ENCODE assay signal across 12 cellular contexts in the genomic region with DNA sequence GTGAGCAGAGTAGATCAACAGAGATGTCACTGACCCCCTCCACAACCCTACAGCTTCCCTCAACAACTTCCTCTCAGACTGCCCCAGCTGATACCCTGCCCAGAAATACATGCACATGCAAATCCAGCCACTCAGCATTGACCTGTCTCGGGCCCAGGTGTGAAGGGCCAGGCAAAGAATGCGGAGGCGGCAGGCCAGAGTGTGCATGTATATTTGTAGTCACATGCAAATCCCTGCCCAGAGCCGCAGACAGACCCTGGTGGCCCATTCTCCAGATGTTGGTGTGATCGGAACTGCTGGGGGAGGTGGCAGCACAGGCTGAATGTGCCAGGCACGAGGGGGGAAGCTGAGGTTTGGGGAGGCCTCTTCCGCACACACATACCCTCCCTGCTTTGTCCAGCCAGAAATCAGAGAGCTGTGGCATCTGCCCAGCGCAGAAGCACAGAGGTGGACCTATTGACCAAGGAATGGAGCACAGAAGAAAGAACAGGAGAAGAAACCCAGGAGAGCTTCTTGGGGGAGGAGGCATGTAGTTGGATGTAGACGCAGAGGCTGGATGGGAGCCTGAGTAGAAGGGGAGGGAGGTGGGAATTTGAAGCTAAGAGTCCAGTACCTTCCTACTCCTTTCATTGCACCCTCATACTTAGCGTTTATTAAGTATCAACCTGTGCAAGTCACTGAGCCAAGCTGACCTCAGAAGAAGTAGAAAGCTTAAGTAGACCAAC. TPM values are rescaled to one million over a fixed set of nuclear protein-coding genes. Genes with fewer than 3 reads are reported as not detected.
DNase-seq lines count a peak whose midpoint lies in the region; ATAC-seq and TF ChIP-seq lines count a peak whose summit lies in the region.
"Had no signal": no experiment of that assay in that cellular context is flagged by ENCODE, and none has a peak within 500 bp of the region (broad histone marks: within the 10 kb centered on the region; RNA-seq: fewer than 3 reads in every experiment).

No MANE protein-coding gene starts in this region.

- H4K91ac ChIP-seq in H9 (ENCODE audit: insufficient read length, low read depth, low read length) = no peak overlapping the region

- ATAC-seq in GM18867 (IDR thresholded peaks at IDR 0.05; ENCODE audit: unreplicated experiment) = peak; percentile 83
- ATAC-seq in GM21528 (IDR thresholded peaks at IDR 0.05; ENCODE audit: low FRiP score, unreplicated experiment) = peak; percentile 68
- ATAC-seq in HG03175 (IDR thresholded peaks at IDR 0.05; ENCODE audit: unreplicated experiment) = peak; percentile 72
- peak; percentile 60 for ATAC-seq in mucosa of descending colon

- no peak overlapping the region for H3K18ac ChIP-seq in H9 (ENCODE audit: insufficient read length, low read depth, low read length)

- H3K79me2 ChIP-seq in H9 (ENCODE audit: insufficient read depth, low read length) = no peaks in the 10 kb centered on the region

- H3K4me1 ChIP-seq in mucosa of descending colon (ENCODE audit: low read depth) (no peaks in the 10 kb centered on the region), H9 (ENCODE audit: insufficient read depth, low read length) (no peaks in the 10 kb centered on the region)
- H3K4me1 ChIP-seq: HAP-1 had no signal

- no peaks in the 10 kb centered on the region for H4K20me1 ChIP-seq in H9 (ENCODE audit: control insufficient read depth, insufficient read depth, insufficient read length)

- H3K56ac ChIP-seq in H9 (ENCODE audit: insufficient read length, low read depth, low read length) = no peak overlapping the region

- no peaks in the 10 kb centered on the region; a peak in 1 of 7 replicates for H3K36me3 Mint-ChIP-seq in H9 (ENCODE audit: insufficient read depth in 1 of 3, low read depth in 3 of 3)

- H3K27me3 ChIP-seq in H9 (ENCODE audit: insufficient read depth, low read length) = no peaks in the 10 kb centered on the region

- intact Hi-C loops in mucosa of descending colon (cut with DNase I, micrococcal nuclease) = no loop called here

- no peaks in the 10 kb centered on the region for H3K79me1 ChIP-seq in H9 (ENCODE audit: insufficient read depth, low read depth, low read length, poor library complexity, severe bottlenecking)

- TF ChIP-seq CTCF in mucosa of descending colon (IDR thresholded peaks at IDR 0.05) = no peak
- no peak for TF ChIP-seq CTCF in H9 (conservative IDR thresholded peaks at IDR 0.05)

- H3K14ac ChIP-seq in H9 (ENCODE audit: insufficient read depth, low read length) = no peak overlapping the region

- H3K23me2 ChIP-seq in H9 (ENCODE audit: insufficient read length, low read depth, low read length, poor library complexity, severe bottlenecking) = no peaks in the 10 kb centered on the region

- H3K4me1 Mint-ChIP-seq in H9 = peaks cover 6 to 11% of the 10 kb centered on the region in 2 experiments; a peak in 3 of 4 replicates

- H3K4me2 ChIP-seq in H9 (ENCODE audit: insufficient read depth, insufficient read length, low read length) = no peak overlapping the region

- no peak overlapping the region for H2BK20ac ChIP-seq in H9 (ENCODE audit: low read depth, low read length, poor library complexity, severe bottlenecking)

- H3K27me3 Mint-ChIP-seq in H9 (ENCODE audit: low read depth) = peaks cover 27% of the 10 kb centered on the region

- no peak overlapping the region for H3K4me3 Mint-ChIP-seq in H9

- no CpG with 5 or more reads among the region's 10 CpGs for WGBS in H9 (ENCODE audit: extremely low coverage, insufficient read length, low lambda C conversion rate)

- no peak overlapping the region for H4K5ac ChIP-seq in H9 (ENCODE audit: insufficient read length, low read depth, low read length)

- no peaks in the 10 kb centered on the region for H3K9me3 Mint-ChIP-seq in H9

- H3K4ac ChIP-seq in H9 (ENCODE audit: low read depth, low read length) = no peak overlapping the region

- no peak overlapping the region for H3K27ac Mint-ChIP-seq in H9

- H2BK5ac ChIP-seq in H9 (ENCODE audit: insufficient read length, low read length) = no peak overlapping the region

- H3K27ac ChIP-seq in H9 (ENCODE audit: insufficient read length, low read depth, low read length) = no peak overlapping the region

- H2BK15ac ChIP-seq in H9 (ENCODE audit: low read depth, low read length) = no peak overlapping the region; the same call in 1 of the 2 replicates

- H2BK120ac ChIP-seq in H9 (ENCODE audit: low read depth, low read length, poor library complexity, severe bottlenecking) = no peak overlapping the region

- H3K9ac ChIP-seq in H9 (ENCODE audit: extremely low read depth, insufficient read length, low read length) = no peak overlapping the region

- H3K36me3 ChIP-seq in mucosa of descending colon (ENCODE audit: low read depth) = no peaks in the 10 kb centered on the region
- H3K36me3 ChIP-seq: HAP-1 had no signal

- H2AFZ ChIP-seq in H9 (ENCODE audit: low read length) = no peak overlapping the region

- no peak overlapping the region for H3K23ac ChIP-seq in H9 (ENCODE audit: insufficient read length, low read depth, low read length)

- H2BK12ac ChIP-seq in H9 (ENCODE audit: insufficient read length, low read depth, low read length) = no peak overlapping the region

- no peak overlapping the region for H3T11ph ChIP-seq in H9 (ENCODE audit: low read length)

- no peak overlapping the region for H4K8ac ChIP-seq in H9 (replicated peaks; ENCODE audit: insufficient read length, low read depth, low read length)

- DNase-seq in mucosa of descending colon (no peak), NCI-H2196 treated with DMSO at 0.1 percent for 48 hours (lab: John Stamatoyannopoulos, UW; ENCODE audit: unreplicated experiment) (no peak), H9 (no peak), hepatic stellate cell (ENCODE audit: low spot score) (no peak), NCI-H524 (lab: John Stamatoyannopoulos, UW) (no peak)
- DNase-seq: activated CD4-positive, alpha-beta T cell treated with anti-CD3 and anti-CD28 coated beads, Interleukin-2, amount 50 U/mL, for 48 hours; mammary epithelial cell; NCI-H2227 treated with DMSO at 0.1 percent for 48 hours had no signal

- H3K4me3 ChIP-seq in mucosa of descending colon = no peak overlapping the region
- H3K4me3 ChIP-seq: HAP-1 had no signal

- H3K9me3 ChIP-seq in mucosa of descending colon = no peaks in the 10 kb centered on the region
- H3K9me3 ChIP-seq in H9 (ENCODE audit: control insufficient read depth, low read depth, low read length) = no peaks in the 10 kb centered on the region
- H3K9me3 ChIP-seq: HAP-1 had no signal

- H2AK5ac ChIP-seq in H9 (ENCODE audit: insufficient read length, low read length) = no peak overlapping the region

RNA-seq across cellular contexts. Expression of gene MEF2B, which starts 14.4 kb away (rescaled TPM):
- 1 to 10 TPM; 1.5 to 3.0 (median 2.5) TPM for total RNA-seq in mucosa of descending colon
- total RNA-seq in H9 (2021) = 1.3 TPM in 2 replicates

RNA-seq across cellular contexts. Expression of gene TMEM161A, which starts 17.4 kb away (rescaled TPM):
- 10 to 100 TPM; 14.7 to 23.4 (median 17.6) TPM for total RNA-seq in mucosa of descending colon
- 40.9 and 41.7 TPM in 2 replicates for total RNA-seq in H9 (2021)

RNA-seq across cellular contexts. Expression of gene BORCS8, which starts 36.3 kb away (rescaled TPM):
- total RNA-seq in mucosa of descending colon = 10 to 100 TPM; 29.1 to 41.0 (median 31.8) TPM
- total RNA-seq in H9 (2021) = 20.4 and 21.7 TPM in 2 replicates

RNA-seq across cellular contexts. Expression of gene RFXANK, which starts 36.4 kb away (rescaled TPM):
- total RNA-seq in mucosa of descending colon (10 to 100 TPM; 62.3 to 71.4 (median 64.9) TPM), H9 (2021) (78.9 and 81.8 TPM in 2 replicates)

RNA-seq across cellular contexts. Expression of gene NR2C2AP, which starts 47.6 kb away (rescaled TPM):
- total RNA-seq in mucosa of descending colon (10 to 100 TPM; 12.5 to 14.6 (median 13.4) TPM), H9 (2021) (30.7 and 31.7 TPM in 2 replicates)
